In the genomic region with DNA sequence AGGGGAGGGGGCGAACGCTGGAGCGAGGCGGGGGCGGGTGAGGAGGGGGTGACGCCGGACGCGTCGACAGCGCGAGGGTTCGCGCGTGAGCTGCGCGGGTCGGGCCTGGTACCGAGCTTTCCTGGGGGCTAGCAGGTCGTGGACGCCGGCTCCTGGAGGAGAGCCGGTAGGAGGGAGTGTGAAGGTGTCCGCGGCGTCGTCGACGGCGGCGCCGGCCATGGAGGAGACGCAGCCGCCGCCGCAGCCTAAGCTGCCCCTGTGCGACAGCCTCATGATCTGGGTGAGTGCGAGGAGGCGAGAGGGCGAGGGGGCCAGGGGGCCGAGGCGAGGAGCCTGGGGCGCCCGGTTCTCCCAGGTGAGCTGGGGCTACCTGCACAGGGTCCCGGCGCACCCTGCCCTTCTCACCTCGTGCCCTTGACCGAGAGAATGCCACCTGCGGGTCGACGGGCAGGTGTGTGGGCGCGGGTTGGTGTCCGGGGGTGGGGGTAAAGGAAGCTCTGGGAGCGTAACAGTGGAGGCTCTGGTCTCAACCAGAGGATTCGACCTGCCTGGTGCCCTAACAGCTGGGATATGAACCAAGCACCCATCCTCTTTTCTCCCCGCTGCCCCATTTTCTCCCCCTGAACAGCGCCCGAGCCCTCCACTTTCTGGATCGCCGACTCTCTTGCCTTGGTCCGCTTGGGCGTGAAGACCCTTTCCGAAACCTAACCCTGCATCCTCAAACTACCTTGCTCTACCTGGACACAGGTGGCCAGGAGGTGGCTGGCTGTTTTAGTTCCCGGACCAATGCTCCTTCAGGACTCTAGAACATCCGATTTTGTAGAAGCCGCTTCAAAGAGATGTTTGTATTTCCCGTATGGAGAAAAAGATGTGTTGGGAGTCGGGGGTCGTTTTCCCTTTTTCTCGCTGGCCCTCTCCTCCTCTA, we compare ENCODE assay signal across 1 cellular context.
TF ChIP-seq lines count a peak whose summit lies in the region.

TSS of gene HOOK1 (plus strand) at position 49 of the 925 bp plus-strand sequence. CDS start at position 218, 169 bp downstream.

TF ChIP-seq in HepG2, 621 proteins besides CTCF, POLR2A, EP300 and RAD21 (continued from another document and continues in another):
- TF ChIP-seq, protein P1, sequence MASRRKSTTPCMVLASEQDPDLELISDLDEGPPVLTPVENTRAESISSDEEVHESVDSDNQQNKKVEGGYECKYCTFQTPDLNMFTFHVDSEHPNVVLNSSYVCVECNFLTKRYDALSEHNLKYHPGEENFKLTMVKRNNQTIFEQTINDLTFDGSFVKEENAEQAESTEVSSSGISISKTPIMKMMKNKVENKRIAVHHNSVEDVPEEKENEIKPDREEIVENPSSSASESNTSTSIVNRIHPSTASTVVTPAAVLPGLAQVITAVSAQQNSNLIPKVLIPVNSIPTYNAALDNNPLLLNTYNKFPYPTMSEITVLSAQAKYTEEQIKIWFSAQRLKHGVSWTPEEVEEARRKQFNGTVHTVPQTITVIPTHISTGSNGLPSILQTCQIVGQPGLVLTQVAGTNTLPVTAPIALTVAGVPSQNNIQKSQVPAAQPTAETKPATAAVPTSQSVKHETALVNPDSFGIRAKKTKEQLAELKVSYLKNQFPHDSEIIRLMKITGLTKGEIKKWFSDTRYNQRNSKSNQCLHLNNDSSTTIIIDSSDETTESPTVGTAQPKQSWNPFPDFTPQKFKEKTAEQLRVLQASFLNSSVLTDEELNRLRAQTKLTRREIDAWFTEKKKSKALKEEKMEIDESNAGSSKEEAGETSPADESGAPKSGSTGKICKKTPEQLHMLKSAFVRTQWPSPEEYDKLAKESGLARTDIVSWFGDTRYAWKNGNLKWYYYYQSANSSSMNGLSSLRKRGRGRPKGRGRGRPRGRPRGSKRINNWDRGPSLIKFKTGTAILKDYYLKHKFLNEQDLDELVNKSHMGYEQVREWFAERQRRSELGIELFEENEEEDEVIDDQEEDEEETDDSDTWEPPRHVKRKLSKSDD (CRISPR knock-in tag; IDR thresholded peaks at IDR 0.05; ENCODE audit: low read depth) = no peak
- TF ChIP-seq RXRA (CRISPR knock-in tag; IDR thresholded peaks at IDR 0.05) (peak; percentile 66; the same call in 1 of the 2 replicates), RNF2 (conservative IDR thresholded peaks at IDR 0.05; ENCODE audit: low read depth) (peak; percentile 90), NFYB (CRISPR knock-in tag; IDR thresholded peaks at IDR 0.05) (no peak), SOX5 (CRISPR knock-in tag; IDR thresholded peaks at IDR 0.05; ENCODE audit: borderline replicate concordance) (no peak), GATAD1 (CRISPR knock-in tag; IDR thresholded peaks at IDR 0.05) (0 out of 2 replicates have a peak, but pooled peaks have one; percentile 32), ZNF619 (CRISPR knock-in tag; IDR thresholded peaks at IDR 0.05) (0 out of 2 replicates have a peak, but pooled peaks have one; percentile 46), XBP1 (CRISPR knock-in tag; IDR thresholded peaks at IDR 0.05) (no peak), ZFYVE20 (CRISPR knock-in tag; IDR thresholded peaks at IDR 0.05; ENCODE audit: borderline replicate concordance, low read depth) (no peak), ZNF562 (CRISPR knock-in tag; IDR thresholded peaks at IDR 0.05; ENCODE audit: borderline replicate concordance) (no peak), MNT (IDR thresholded peaks at IDR 0.05) (no peak), NFIC (IDR thresholded peaks at IDR 0.05; ENCODE audit: low read length) (no peak), ZNF256 (CRISPR knock-in tag; conservative IDR thresholded peaks at IDR 0.05) (no peak), NFRKB (IDR thresholded peaks at IDR 0.05) (no peak), HNRNPLL (IDR thresholded peaks at IDR 0.05; ENCODE audit: low read depth, low read length, poor library complexity, severe bottlenecking) (no peak), HOXA9 (CRISPR knock-in tag; IDR thresholded peaks at IDR 0.05; ENCODE audit: borderline replicate concordance) (0 out of 2 replicates have a peak, but pooled peaks have one; percentile 23), ZBTB42 (CRISPR knock-in tag; IDR thresholded peaks at IDR 0.05) (0 out of 2 replicates have a peak, but pooled peaks have one; percentile 19), MAF1 (CRISPR knock-in tag; IDR thresholded peaks at IDR 0.05; ENCODE audit: borderline replicate concordance) (0 out of 2 replicates have a peak, but pooled peaks have one; percentile 58), ZNF468 (CRISPR knock-in tag; IDR thresholded peaks at IDR 0.05) (peak; percentile 32; the same call in 1 of the 2 replicates), PHF8 (CRISPR knock-in tag; IDR thresholded peaks at IDR 0.05) (peak; percentile 82), ZNF607 (CRISPR knock-in tag; IDR thresholded peaks at IDR 0.05; ENCODE audit: borderline replicate concordance) (0 out of 2 replicates have a peak, but pooled peaks have one; percentile 53), FOXP1 (IDR thresholded peaks at IDR 0.05) (no peak), FOXP1 (CRISPR knock-in tag; IDR thresholded peaks at IDR 0.05) (no peak), ZBTB49 (CRISPR knock-in tag; IDR thresholded peaks at IDR 0.05; ENCODE audit: borderline replicate concordance) (no peak), ZSCAN12 (CRISPR knock-in tag; IDR thresholded peaks at IDR 0.05) (no peak), ZNF772 (CRISPR knock-in tag; IDR thresholded peaks at IDR 0.05) (no peak; the same call in 1 of the 2 replicates), PHB2 (IDR thresholded peaks at IDR 0.05; ENCODE audit: partially characterized antibody) (no peak), ZNF704 (CRISPR knock-in tag; IDR thresholded peaks at IDR 0.05; ENCODE audit: borderline replicate concordance) (0 out of 2 replicates have a peak, but pooled peaks have one; percentile 72), ZSCAN9 (CRISPR knock-in tag; IDR thresholded peaks at IDR 0.05; ENCODE audit: borderline replicate concordance) (peak; percentile 34; the same call in 1 of the 2 replicates), FIP1L1 (IDR thresholded peaks at IDR 0.05; ENCODE audit: borderline replicate concordance, insufficient read depth, low read depth, low read length) (no peak), JUNB (CRISPR knock-in tag; IDR thresholded peaks at IDR 0.05; ENCODE audit: borderline replicate concordance) (peak; percentile 66), FOSL1 (CRISPR knock-in tag; IDR thresholded peaks at IDR 0.05; ENCODE audit: borderline replicate concordance) (no peak), MYNN (CRISPR knock-in tag; IDR thresholded peaks at IDR 0.05; ENCODE audit: low read depth) (no peak), ZFP36L1 (CRISPR knock-in tag; IDR thresholded peaks at IDR 0.05) (0 out of 2 replicates have a peak, but pooled peaks have one; percentile 9), TBX3 (IDR thresholded peaks at IDR 0.05; ENCODE audit: borderline replicate concordance) (no peak), NR2F6 (IDR thresholded peaks at IDR 0.05) (no peak), NR2F6 (CRISPR knock-in tag; IDR thresholded peaks at IDR 0.05) (no peak), SIN3A (IDR thresholded peaks at IDR 0.05; ENCODE audit: borderline replicate concordance, low read depth, low read length) (peak; percentile 55; the same call in 1 of the 2 replicates), ZSCAN25 (CRISPR knock-in tag; IDR thresholded peaks at IDR 0.05) (no peak), ZNF672 (CRISPR knock-in tag; IDR thresholded peaks at IDR 0.05) (no peak), KDM4B (CRISPR knock-in tag; IDR thresholded peaks at IDR 0.05) (no peak; the same call in 1 of the 2 replicates), CREM (IDR thresholded peaks at IDR 0.05) (no peak), CREM (CRISPR knock-in tag; IDR thresholded peaks at IDR 0.05) (no peak), ISX (CRISPR knock-in tag; conservative IDR thresholded peaks at IDR 0.05) (no peak), MLLT10 (CRISPR knock-in tag; IDR thresholded peaks at IDR 0.05) (no peak)
- TF ChIP-seq, protein P2, sequence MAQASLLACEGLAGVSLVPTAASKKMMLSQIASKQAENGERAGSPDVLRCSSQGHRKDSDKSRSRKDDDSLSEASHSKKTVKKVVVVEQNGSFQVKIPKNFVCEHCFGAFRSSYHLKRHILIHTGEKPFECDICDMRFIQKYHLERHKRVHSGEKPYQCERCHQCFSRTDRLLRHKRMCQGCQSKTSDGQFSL (CRISPR knock-in tag; IDR thresholded peaks at IDR 0.05) = no peak
- TF ChIP-seq, protein P3, sequence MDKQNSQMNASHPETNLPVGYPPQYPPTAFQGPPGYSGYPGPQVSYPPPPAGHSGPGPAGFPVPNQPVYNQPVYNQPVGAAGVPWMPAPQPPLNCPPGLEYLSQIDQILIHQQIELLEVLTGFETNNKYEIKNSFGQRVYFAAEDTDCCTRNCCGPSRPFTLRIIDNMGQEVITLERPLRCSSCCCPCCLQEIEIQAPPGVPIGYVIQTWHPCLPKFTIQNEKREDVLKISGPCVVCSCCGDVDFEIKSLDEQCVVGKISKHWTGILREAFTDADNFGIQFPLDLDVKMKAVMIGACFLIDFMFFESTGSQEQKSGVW (CRISPR knock-in tag; IDR thresholded peaks at IDR 0.05; ENCODE audit: borderline replicate concordance) = no peak
- TF ChIP-seq, protein P4, sequence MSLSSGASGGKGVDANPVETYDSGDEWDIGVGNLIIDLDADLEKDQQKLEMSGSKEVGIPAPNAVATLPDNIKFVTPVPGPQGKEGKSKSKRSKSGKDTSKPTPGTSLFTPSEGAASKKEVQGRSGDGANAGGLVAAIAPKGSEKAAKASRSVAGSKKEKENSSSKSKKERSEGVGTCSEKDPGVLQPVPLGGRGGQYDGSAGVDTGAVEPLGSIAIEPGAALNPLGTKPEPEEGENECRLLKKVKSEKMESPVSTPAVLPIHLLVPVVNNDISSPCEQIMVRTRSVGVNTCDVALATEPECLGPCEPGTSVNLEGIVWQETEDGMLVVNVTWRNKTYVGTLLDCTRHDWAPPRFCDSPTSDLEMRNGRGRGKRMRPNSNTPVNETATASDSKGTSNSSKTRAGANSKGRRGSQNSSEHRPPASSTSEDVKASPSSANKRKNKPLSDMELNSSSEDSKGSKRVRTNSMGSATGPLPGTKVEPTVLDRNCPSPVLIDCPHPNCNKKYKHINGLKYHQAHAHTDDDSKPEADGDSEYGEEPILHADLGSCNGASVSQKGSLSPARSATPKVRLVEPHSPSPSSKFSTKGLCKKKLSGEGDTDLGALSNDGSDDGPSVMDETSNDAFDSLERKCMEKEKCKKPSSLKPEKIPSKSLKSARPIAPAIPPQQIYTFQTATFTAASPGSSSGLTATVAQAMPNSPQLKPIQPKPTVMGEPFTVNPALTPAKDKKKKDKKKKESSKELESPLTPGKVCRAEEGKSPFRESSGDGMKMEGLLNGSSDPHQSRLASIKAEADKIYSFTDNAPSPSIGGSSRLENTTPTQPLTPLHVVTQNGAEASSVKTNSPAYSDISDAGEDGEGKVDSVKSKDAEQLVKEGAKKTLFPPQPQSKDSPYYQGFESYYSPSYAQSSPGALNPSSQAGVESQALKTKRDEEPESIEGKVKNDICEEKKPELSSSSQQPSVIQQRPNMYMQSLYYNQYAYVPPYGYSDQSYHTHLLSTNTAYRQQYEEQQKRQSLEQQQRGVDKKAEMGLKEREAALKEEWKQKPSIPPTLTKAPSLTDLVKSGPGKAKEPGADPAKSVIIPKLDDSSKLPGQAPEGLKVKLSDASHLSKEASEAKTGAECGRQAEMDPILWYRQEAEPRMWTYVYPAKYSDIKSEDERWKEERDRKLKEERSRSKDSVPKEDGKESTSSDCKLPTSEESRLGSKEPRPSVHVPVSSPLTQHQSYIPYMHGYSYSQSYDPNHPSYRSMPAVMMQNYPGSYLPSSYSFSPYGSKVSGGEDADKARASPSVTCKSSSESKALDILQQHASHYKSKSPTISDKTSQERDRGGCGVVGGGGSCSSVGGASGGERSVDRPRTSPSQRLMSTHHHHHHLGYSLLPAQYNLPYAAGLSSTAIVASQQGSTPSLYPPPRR (CRISPR knock-in tag; IDR thresholded peaks at IDR 0.05; ENCODE audit: borderline replicate concordance) = no peak
- TF ChIP-seq, protein P5, sequence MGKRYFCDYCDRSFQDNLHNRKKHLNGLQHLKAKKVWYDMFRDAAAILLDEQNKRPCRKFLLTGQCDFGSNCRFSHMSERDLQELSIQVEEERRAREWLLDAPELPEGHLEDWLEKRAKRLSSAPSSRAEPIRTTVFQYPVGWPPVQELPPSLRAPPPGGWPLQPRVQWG (CRISPR knock-in tag; IDR thresholded peaks at IDR 0.05; ENCODE audit: borderline replicate concordance, low read depth) = no peak
